In the genomic region with DNA sequence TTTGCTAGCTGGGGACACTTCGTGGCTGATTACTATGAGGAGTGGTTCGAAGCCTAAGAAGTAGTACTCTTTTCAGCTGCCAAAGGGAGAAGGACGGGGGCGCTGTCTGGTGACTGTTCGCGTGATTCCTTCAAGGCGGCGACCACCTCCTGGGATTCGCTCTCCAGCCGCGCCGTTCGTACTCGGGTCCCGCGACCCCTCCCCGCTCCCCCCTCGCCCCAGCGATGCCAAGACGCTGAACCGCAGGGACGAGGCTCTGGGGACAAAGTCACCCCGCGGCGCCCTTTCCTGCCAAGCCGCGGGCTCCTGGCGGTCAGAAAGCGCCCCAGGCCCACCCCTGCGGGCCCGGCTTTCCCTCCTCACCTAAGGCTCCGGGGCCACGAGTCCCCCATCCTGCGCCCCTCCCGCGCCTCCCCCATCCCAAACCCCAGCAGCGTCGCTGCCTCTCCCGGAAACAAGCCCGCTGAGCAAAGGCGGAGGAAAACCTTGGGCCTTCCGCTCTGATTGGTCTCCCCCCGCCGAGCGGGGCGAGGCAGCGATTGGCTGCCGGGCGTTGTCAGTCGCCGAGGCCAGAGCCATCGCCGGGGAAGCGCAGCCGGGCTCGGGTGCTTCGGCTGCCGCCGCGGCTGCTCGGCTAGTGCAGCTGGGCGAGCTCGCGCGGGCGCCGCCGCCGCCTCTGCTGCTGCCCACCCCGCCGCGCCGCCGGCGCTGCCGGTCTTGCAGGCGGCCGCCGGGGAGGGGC, we compare ENCODE assay signal across 8 cellular contexts. TPM values are rescaled to one million over a fixed set of nuclear protein-coding genes. Genes with fewer than 3 reads are reported as not detected.
DNase-seq lines count a peak whose midpoint lies in the region; ATAC-seq, FAIRE-seq and TF ChIP-seq lines count a peak whose summit lies in the region.

A gene (plus strand): TSS at position 572 of the 742 bp plus-strand sequence.

- peak within 1 kb of the TSS; percentile 37 for H3K4me3 ChIP-seq in K562
- H3K4me3 ChIP-seq in psoas muscle, result peak within 1 kb of the TSS; percentile 79

- no peak within 1 kb of the TSS; a peak in 1 of 4 replicates for H3K9ac ChIP-seq in K562 (ENCODE audit: insufficient read depth in 1 of 2, low read depth in 2 of 2, low read length in 2 of 2)

- POLR2A ChIA-PET in K562 (lab: Yijun Ruan, JAX), result no interaction called here

- no peak for TF ChIP-seq POLR2A in K562 (conservative IDR thresholded peaks at IDR 0.05)

- H3K4me1 ChIP-seq in K562 (replicated peaks in 1 of 2; ENCODE audit: control insufficient read depth in 2 of 2, insufficient read depth in 2 of 2, low read length in 2 of 2) (peaks cover 0 to 12% of the 10 kb centered on the region in 2 experiments; a peak in 2 of 5 replicates), psoas muscle (peaks cover 9% of the 10 kb centered on the region)

- no peak within 1 kb of the TSS for H3K27ac ChIP-seq in K562 (ENCODE audit: extremely low read depth, low read depth, low read length)
- peak within 1 kb of the TSS; percentile 77 for H3K27ac ChIP-seq in psoas muscle

- peak; percentile 99 for ATAC-seq in GM18498 (IDR thresholded peaks at IDR 0.05; ENCODE audit: unreplicated experiment)
- peak; percentile 99 for ATAC-seq in HG02678 (IDR thresholded peaks at IDR 0.05; ENCODE audit: unreplicated experiment)
- peak; percentile 99 for ATAC-seq in K562
- ATAC-seq in psoas muscle, result peak; percentile 97 to 99 (median 98)

- FAIRE-seq in K562 (lab: Jason Lieb, UNC), result no peak

- intact Hi-C loops in K562 (cut with micrococcal nuclease) (loop anchor here (10.0 kb wide), 1 partner anchor 822 kb away; no protein-coding TSS in a partner anchor), psoas muscle (cut with DNase I) (no loop called here)

- DNase-seq in NCI-H1048 (lab: John Stamatoyannopoulos, UW) (peak; percentile 78), SW480 (ENCODE audit: low spot score) (peak; percentile 78), K562 (ENCODE audit: extremely low read depth in 1 of 4, low spot score in 3 of 4) (peak; percentile 53 to 76 (median 58)), hippocampal formation (lab: John Stamatoyannopoulos, UW) (peak; percentile 83 to 89), psoas muscle (peak; percentile 89 to 92), OCI-M2 (lab: John Stamatoyannopoulos, UW; ENCODE audit: unreplicated experiment) (no peak)

- H3K36me3 ChIP-seq in K562 (ENCODE audit: control insufficient read depth, insufficient read depth, low read length) (no peaks in the 10 kb centered on the region), psoas muscle (ENCODE audit: insufficient read depth in 1 of 2, low read depth in 1 of 2) (no peaks in the 10 kb centered on the region)

- no peaks in the 10 kb centered on the region for H3K9me3 ChIP-seq in K562 (replicated peaks; ENCODE audit: control insufficient read depth, insufficient read depth, low read depth, low read length)
- no peaks in the 10 kb centered on the region for H3K9me3 ChIP-seq in psoas muscle

- TF ChIP-seq EP300 in K562 (IDR thresholded peaks at IDR 0.05; ENCODE audit: low read length), result no peak

- no peak for TF ChIP-seq RAD21 in K562 (CRISPR knock-in tag; conservative IDR thresholded peaks at IDR 0.05 in 1 of 2, IDR thresholded peaks at IDR 0.05 in 1 of 2)

- TF ChIP-seq CTCF in K562 (IDR thresholded peaks at IDR 0.05 in 2 of 3, conservative IDR thresholded peaks at IDR 0.05 in 1 of 3; ENCODE audit: insufficient read depth in 2 of 3, low read depth in 1 of 3, low read length in 3 of 3) (no peak), psoas muscle (IDR thresholded peaks at IDR 0.05) (no peak)

- CTCF ChIA-PET in K562 (lab: Yijun Ruan, JAX; ENCODE audit: low intra/inter-chr PET ratio), result no interaction called here

- peak within 1 kb of the TSS; percentile 34; the same call in 1 of the 2 replicates for H2AFZ ChIP-seq in K562 (ENCODE audit: low read depth, low read length)

- no peaks in the 10 kb centered on the region for H3K9me1 ChIP-seq in K562 (ENCODE audit: control insufficient read depth, insufficient read depth, low read length)

- H3K27me3 ChIP-seq in K562 (ENCODE audit: control insufficient read depth in 2 of 2, insufficient read depth in 2 of 2, low read length in 2 of 2) (no peaks in the 10 kb centered on the region), psoas muscle (ENCODE audit: insufficient read depth in 3 of 3, low read length in 2 of 3) (peaks cover 6 to 40% (median 9%) of the 10 kb centered on the region in 3 donors)

- in situ Hi-C loops in K562 (cut with MboI), result no loop called here

- no TSS peak for BruUV-seq in K562 (replicated peaks; lab: Mats Ljungman, UMichigan)

- no peaks in the 10 kb centered on the region for H3K79me2 ChIP-seq in K562 (ENCODE audit: control insufficient read depth, insufficient read depth, low read length)

- H3K4me2 ChIP-seq in K562 (ENCODE audit: insufficient read depth, low read length), result peak within 1 kb of the TSS; percentile 31; the same call in 1 of the 2 replicates

- WGBS in K562 (ENCODE audit: insufficient coverage, low coverage, missing lambda C conversion rate), result 7% methylated on average over 49 of the region's 79 CpGs
- 0 to 1% (median 0%) methylated on average over 52 to 79 of the region's 79 CpGs for WGBS in psoas muscle, 3 donors

- no peaks in the 10 kb centered on the region for H4K20me1 ChIP-seq in K562 (replicated peaks; ENCODE audit: control insufficient read depth, insufficient read depth, low read length)

RNA-seq across cellular contexts. Expression of the gene that starts here (rescaled TPM):
- total RNA-seq in K562 (2011; cell fraction: chromatin; rRNA removed; ENCODE audit: low replicate concordance), result 0.09 and 0.25 TPM in 2 replicates
- total RNA-seq in K562 (2011; cell fraction: nucleolus; rRNA removed), result not detected in 2 replicates
- 0.07 and 0.15 TPM in 2 replicates for total RNA-seq in K562 (2011; cell fraction: nucleoplasm; rRNA removed)
- not detected in 2 replicates for total RNA-seq in K562 (2014; rRNA removed)
- not detected in 2 replicates for total RNA-seq in K562 (2014; rRNA removed; fragmentation: Illumina TruSeq; extraction: Trizol)
- total RNA-seq in K562 (2015; rRNA removed; fragmentation: Illumina TruSeq; extraction: Trizol), result not detected in 2 replicates
- total RNA-seq in K562 (2021), result not detected in 2 replicates
- 0.01 TPM in 1 of 2 replicates, not detected in the other for polyA plus RNA-seq in K562 (2011; rRNA removed)
- not detected in 2 replicates for polyA plus RNA-seq in K562 (2011; cell fraction: cytosol; rRNA removed)
- polyA plus RNA-seq in K562 (2011; cell fraction: nucleus; rRNA removed), result not detected in 2 replicates
- 0.90 and 1.8 TPM in 2 replicates for polyA plus RNA-seq in K562 (2012)
- not detected in 2 replicates for polyA plus RNA-seq in K562 (2014; fragmentation: Illumina TruSeq; extraction: Trizol)
- under 1 TPM; 0.43 to 0.83 TPM for polyA plus RNA-seq in K562 (2014; fragmentation: Nextera tagmentation; extraction: Ambion mirVana)
- not detected in 2 replicates for polyA plus RNA-seq in K562 (2014; rRNA removed)
- not detected in 2 replicates for polyA minus RNA-seq in K562 (2011; rRNA and poly(A)+ RNA removed)
- polyA minus RNA-seq in K562 (2011; cell fraction: cytosol; rRNA and poly(A)+ RNA removed), result not detected in 2 replicates
- under 0.01 and 0.11 TPM in 2 replicates for polyA minus RNA-seq in K562 (2011; cell fraction: nucleus; rRNA and poly(A)+ RNA removed)
- 10 to 100 TPM in 2 of 4 donors, 1 to 10 TPM in 2; 3.0 to 10.3 (median 7.4) TPM for total RNA-seq in psoas muscle
- polyA plus RNA-seq in psoas muscle, result 1 to 10 TPM; 1.1 to 3.8 (median 1.2) TPM
